In the genomic region with DNA sequence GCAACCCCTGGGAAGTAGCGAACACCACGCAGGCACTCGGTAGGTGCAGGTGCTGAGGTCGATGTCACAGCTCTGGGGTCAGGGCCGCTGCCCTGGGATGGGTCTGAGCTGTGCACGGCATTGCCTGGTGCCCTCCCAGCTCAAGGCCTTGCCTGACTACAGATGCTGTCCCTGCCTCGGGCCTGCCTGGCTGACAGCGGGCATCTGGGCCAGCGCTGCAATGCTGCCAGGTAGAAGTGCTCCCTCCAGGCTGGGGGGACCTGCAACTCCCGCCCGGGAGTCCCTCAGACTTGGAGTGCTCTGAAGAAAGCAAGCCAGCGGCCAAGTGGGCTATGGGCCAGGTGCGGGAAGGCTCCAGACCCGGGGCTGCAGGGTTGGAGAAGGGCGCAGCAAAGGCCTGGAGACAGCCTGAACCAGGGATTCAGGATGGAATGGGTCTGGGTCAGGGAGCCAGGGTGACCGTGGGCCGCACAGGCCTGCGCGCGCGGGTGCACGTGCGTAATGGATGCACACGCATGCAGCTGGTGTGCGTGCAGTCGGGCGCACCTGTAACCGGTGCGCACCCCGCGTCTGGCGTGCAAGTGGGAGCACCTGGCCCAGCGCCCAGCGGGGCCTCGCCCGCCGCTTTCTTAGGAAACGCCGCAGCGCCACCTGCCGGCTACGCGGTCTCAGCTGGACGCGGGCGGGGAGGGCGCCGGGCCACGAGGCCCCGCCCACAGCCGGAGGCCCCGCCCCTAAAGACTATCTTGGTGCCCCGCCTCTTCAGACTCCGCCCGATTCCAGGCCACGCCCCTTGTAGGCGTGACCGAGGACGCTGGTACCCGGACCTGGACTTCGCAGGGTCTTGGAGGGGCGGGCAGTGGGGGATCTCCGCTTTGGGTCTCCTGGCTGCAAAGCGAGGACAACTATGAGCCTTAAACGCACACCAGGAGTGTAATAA, we compare ENCODE assay signal across 9 cellular contexts. TPM values are rescaled to one million over a fixed set of nuclear protein-coding genes. Genes with fewer than 3 reads are reported as not detected.
A peak's percentile ranks its signal among the peaks of the same experiment; 100 is the strongest.
DNase-seq lines count a peak whose midpoint lies in the region; ATAC-seq and TF ChIP-seq lines count a peak whose summit lies in the region.
"Had no signal": no experiment of that assay in that cellular context is flagged by ENCODE, and none has a peak within 500 bp of the region (broad histone marks: within the 10 kb centered on the region; RNA-seq: fewer than 3 reads in every experiment).

No MANE protein-coding gene starts in this region.

- WGBS in lower leg skin, 2 donors = 0 to 18% methylated on average over 4 to 30 of the region's 65 CpGs

- no peak overlapping the region for H3K4me3 ChIP-seq in lower leg skin (ENCODE audit: low read depth, poor library complexity, severe bottlenecking)
- H3K4me3 ChIP-seq: skin epidermis had no signal

- TF ChIP-seq CTCF in GM12872 (IDR thresholded peaks at IDR 0.05; ENCODE audit: insufficient read depth, low read depth, low read length) = peak; percentile 70; the same call in 2 of the 3 replicates
- no peak for TF ChIP-seq CTCF in lower leg skin (IDR thresholded peaks at IDR 0.05)

- no peak for ATAC-seq in HG03439 (IDR thresholded peaks at IDR 0.05; ENCODE audit: unreplicated experiment)

- no peak for TF ChIP-seq POLR2A in lower leg skin (IDR thresholded peaks at IDR 0.05)

- DNase-seq in HPDE6-E6E7 (ENCODE audit: extremely low spot score) = peak; percentile 82
- DNase-seq in NCI-H774 (lab: John Stamatoyannopoulos, UW) = peak; percentile 87
- peak; percentile 91 for DNase-seq in activated CD4-positive, alpha-beta T cell treated with anti-CD3 and anti-CD28 coated beads, Interleukin-2, amount 50 U/mL, for 48 hours
- DNase-seq in dedifferentiated amniotic fluid mesenchymal stem cell (ENCODE audit: extremely low spot score) = peak; percentile 50
- peak; percentile 44 to 93 for DNase-seq in lower leg skin (ENCODE audit: low spot score in 2 of 2)
- peak; percentile 78 to 87 (median 84) for DNase-seq in stimulated activated CD4-positive, alpha-beta T cell treated with anti-CD3 and anti-CD28 coated beads, TNF-alpha, amount 100 ng/mL, for 24 hours (ENCODE audit: low read depth in 3 of 3)

- intact Hi-C loops in lower leg skin (cut with DNase I; ENCODE audit: low total_unique reads) = no loop called here

RNA-seq across cellular contexts. Expression of a gene that starts 46.7 kb away (rescaled TPM):
- total RNA-seq in lower leg skin = 10 to 100 TPM; 10.4 to 17.0 (median 14.0) TPM
